ENCODE assay signal across 20 cellular contexts in the genomic region with DNA sequence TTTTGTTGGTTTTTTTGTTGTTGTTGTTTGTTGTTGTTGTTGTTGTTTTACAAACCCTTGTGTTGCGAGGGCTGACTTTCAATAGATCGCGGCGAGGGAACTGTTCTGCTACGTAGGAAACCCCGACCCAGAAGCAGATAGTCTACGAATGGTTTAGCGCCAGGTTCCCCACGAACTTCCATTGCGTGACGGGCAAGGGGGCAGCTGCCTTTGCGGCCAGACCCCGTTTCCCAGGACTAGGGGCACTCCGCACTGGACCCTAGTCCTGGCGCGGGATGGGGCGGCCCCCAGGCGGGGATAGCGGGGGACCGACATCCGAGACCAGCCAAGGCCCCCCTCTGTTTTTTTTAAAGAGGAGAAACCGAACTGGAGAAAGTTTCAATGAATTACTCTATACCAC.
DNase-seq lines count a peak whose midpoint lies in the region; ATAC-seq and TF ChIP-seq lines count a peak whose summit lies in the region.
"Had no signal": no experiment of that assay in that cellular context is flagged by ENCODE, and none has a peak within 500 bp of the region (broad histone marks: within the 10 kb centered on the region; RNA-seq: fewer than 3 reads in every experiment).

No MANE protein-coding gene starts in this region.

- no peak for ATAC-seq in HG02642 (IDR thresholded peaks at IDR 0.05; ENCODE audit: poor library complexity, unreplicated experiment)
- ATAC-seq: A549 had no signal

- H4K8ac ChIP-seq in mesendoderm (ENCODE audit: low read depth, low read length) = no peak overlapping the region

- intact Hi-C loops in sigmoid colon (cut with DNase I) = no loop called here

- no peak overlapping the region for H3K23ac ChIP-seq in mesendoderm (ENCODE audit: low read length)

- H3K4me3 ChIP-seq in H7 (ENCODE audit: insufficient read depth, low read depth, low read length) (no peak overlapping the region), mesendoderm (ENCODE audit: low read length) (no peak overlapping the region), sigmoid colon (no peak overlapping the region)
- H3K4me3 ChIP-seq: A549; BLaER1 treated with 17β-estradiol and CSF1 and Interleukin-3, amounts not matched to agents 10 nM and 100 nM; HAP-1 had no signal

- no peak overlapping the region for H3K9ac ChIP-seq in mesendoderm (ENCODE audit: low read length)
- H3K9ac ChIP-seq: BLaER1 treated with 17β-estradiol and CSF1 and Interleukin-3, amounts not matched to agents 10 nM and 100 nM had no signal

- H3K79me2 ChIP-seq in mesendoderm (ENCODE audit: control insufficient read depth, insufficient read depth, low read length) = no peaks in the 10 kb centered on the region

- H2AK5ac ChIP-seq in mesendoderm (ENCODE audit: low read length) = no peak overlapping the region

- H3K27ac ChIP-seq in VCaP (peak overlapping the region; percentile 76), mesendoderm (ENCODE audit: low read depth, low read length) (no peak overlapping the region), sigmoid colon (no peak overlapping the region)
- H3K27ac ChIP-seq: A549; BLaER1 treated with 17β-estradiol and CSF1 and Interleukin-3, amounts not matched to agents 10 nM and 100 nM had no signal

- no peaks in the 10 kb centered on the region for H3K79me1 ChIP-seq in mesendoderm (ENCODE audit: low read length)

- H3K4me1 ChIP-seq in mesendoderm (ENCODE audit: control insufficient read depth, low read depth, low read length) = no peaks in the 10 kb centered on the region
- no peaks in the 10 kb centered on the region for H3K4me1 ChIP-seq in sigmoid colon
- H3K4me1 ChIP-seq: A549; BE2C; BLaER1 treated with 17β-estradiol and CSF1 and Interleukin-3, amounts not matched to agents 10 nM and 100 nM; HAP-1 had no signal

- no peak overlapping the region for H4K5ac ChIP-seq in mesendoderm (ENCODE audit: low read length)

- WGBS in mesendoderm (ENCODE audit: extremely low coverage, insufficient coverage, low lambda C conversion rate) = no CpG with 5 or more reads among the region's 22 CpGs
- WGBS in sigmoid colon, 2 donors = 91 to 93% methylated on average over 22 of the region's 22 CpGs

- no peak overlapping the region for H2BK5ac ChIP-seq in mesendoderm (ENCODE audit: low read length)

- H3K4ac ChIP-seq in mesendoderm (ENCODE audit: low read depth, low read length) = peak overlapping the region; percentile 6

- no peak overlapping the region for H3K4me2 ChIP-seq in mesendoderm (ENCODE audit: low read length)
- H3K4me2 ChIP-seq: A549; BLaER1 treated with 17β-estradiol and CSF1 and Interleukin-3, amounts not matched to agents 10 nM and 100 nM had no signal

- no peaks in the 10 kb centered on the region for H3K27me3 ChIP-seq in H7 (ENCODE audit: control insufficient read depth, insufficient read depth, low read length)
- H3K27me3 ChIP-seq in mesendoderm (ENCODE audit: insufficient read depth, low read length, poor library complexity) = no peaks in the 10 kb centered on the region
- H3K27me3 ChIP-seq in sigmoid colon = no peaks in the 10 kb centered on the region
- H3K27me3 ChIP-seq: BE2C; BLaER1 treated with 17β-estradiol and CSF1 and Interleukin-3, amounts not matched to agents 10 nM and 100 nM had no signal

- TF ChIP-seq EP300 in sigmoid colon (IDR thresholded peaks at IDR 0.05) = no peak

- no peak overlapping the region for H2BK15ac ChIP-seq in mesendoderm (replicated peaks; ENCODE audit: low read depth)

- H3K36me3 ChIP-seq in H7 (replicated peaks; ENCODE audit: control insufficient read depth, insufficient read depth, low read length) (no peaks in the 10 kb centered on the region), mesendoderm (ENCODE audit: control insufficient read depth, insufficient read depth, low read length) (no peaks in the 10 kb centered on the region), sigmoid colon (no peaks in the 10 kb centered on the region)
- H3K36me3 ChIP-seq: BE2C; BLaER1 treated with 17β-estradiol and CSF1 and Interleukin-3, amounts not matched to agents 10 nM and 100 nM; HAP-1 had no signal

- H3K56ac ChIP-seq in mesendoderm (ENCODE audit: low read length) = no peak overlapping the region

- H2BK120ac ChIP-seq in mesendoderm (ENCODE audit: low read depth, low read length) = no peak overlapping the region

- peak; percentile 3 for DNase-seq in H7
- no peak for DNase-seq in mesendoderm
- peak; percentile 36 for DNase-seq in sigmoid colon
- no peak for DNase-seq in H4 (ENCODE audit: low spot score)
- DNase-seq in GDM1 (lab: John Stamatoyannopoulos, UW) = no peak
- DNase-seq: 8988T; ACHN; AML-193; BE2C; CD4-positive, alpha-beta T cell; CD8-positive, alpha-beta memory T cell; DMS79; EL; GF-D8; GOT3 had no signal

- no peaks in the 10 kb centered on the region for H3K9me3 ChIP-seq in sigmoid colon
- H3K9me3 ChIP-seq: A549, BE2C, HAP-1 had no signal

- TF ChIP-seq POLR2A in sigmoid colon (IDR thresholded peaks at IDR 0.05) = no peak

- TF ChIP-seq CTCF in VCaP (conservative IDR thresholded peaks at IDR 0.05) (no peak), sigmoid colon (IDR thresholded peaks at IDR 0.05) (no peak)

- H3K18ac ChIP-seq in mesendoderm (ENCODE audit: low read length) = no peak overlapping the region

Comparison
In these comparisons a context has a peak if more than half of its experiments do, and no peak if none do; other contexts are left out.
1. DNase-seq: peak in H7 (single experiment) and sigmoid colon (single experiment); none in mesendoderm (single experiment), H4 (single experiment) and GDM1 (single experiment).